ENCODE assay signal across 2 cellular contexts in genomic region chr10:27535312-27535711, GRCh38.
TF ChIP-seq lines count a peak whose summit lies in the region.

No MANE protein-coding gene starts in this region.

TF ChIP-seq in GM23338, 12 proteins besides CTCF, POLR2A, EP300 and RAD21:
- TF ChIP-seq, protein P1, sequence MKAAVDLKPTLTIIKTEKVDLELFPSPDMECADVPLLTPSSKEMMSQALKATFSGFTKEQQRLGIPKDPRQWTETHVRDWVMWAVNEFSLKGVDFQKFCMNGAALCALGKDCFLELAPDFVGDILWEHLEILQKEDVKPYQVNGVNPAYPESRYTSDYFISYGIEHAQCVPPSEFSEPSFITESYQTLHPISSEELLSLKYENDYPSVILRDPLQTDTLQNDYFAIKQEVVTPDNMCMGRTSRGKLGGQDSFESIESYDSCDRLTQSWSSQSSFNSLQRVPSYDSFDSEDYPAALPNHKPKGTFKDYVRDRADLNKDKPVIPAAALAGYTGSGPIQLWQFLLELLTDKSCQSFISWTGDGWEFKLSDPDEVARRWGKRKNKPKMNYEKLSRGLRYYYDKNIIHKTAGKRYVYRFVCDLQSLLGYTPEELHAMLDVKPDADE (IDR thresholded peaks at IDR 0.05), result no peak
- TF ChIP-seq STAT1 (IDR thresholded peaks at IDR 0.05; ENCODE audit: unreplicated experiment) (no peak), EZH2phosphoT487 (IDR thresholded peaks at IDR 0.05; ENCODE audit: unreplicated experiment) (no peak)
TF ChIP-seq in GM23338: peak in this region for 0.

TF ChIP-seq in H1, 55 proteins besides CTCF, POLR2A, EP300 and RAD21 (continued from another document):
- TF ChIP-seq GABPA (IDR thresholded peaks at IDR 0.05; ENCODE audit: borderline replicate concordance, insufficient read depth, low read length) (no peak), E2F6 (IDR thresholded peaks at IDR 0.05) (no peak)
